Comparison of ENCODE assay signal across 31 cellular contexts in the genomic region with DNA sequence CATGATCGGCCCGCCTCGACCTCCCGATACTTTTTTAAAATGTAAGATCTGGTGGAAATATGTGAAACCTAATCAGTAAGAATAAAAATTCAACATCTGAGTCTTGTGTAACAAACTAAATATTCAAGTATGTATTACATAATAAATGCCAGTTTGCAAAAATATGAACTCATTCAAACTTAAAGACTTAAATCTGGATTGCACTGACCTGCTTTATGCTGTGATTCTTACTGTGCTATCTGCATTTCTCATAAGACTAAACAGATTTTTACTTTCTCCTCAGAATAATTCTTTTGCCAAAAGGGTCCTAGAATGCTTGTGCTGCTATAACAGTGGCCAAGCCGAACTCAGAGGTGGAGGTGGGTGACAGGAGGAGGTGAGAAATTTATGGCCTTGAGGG. TPM values are rescaled to one million over a fixed set of nuclear protein-coding genes. Genes with fewer than 3 reads are reported as not detected.
"Had no signal": no experiment of that assay in that cellular context is flagged by ENCODE, and none has a peak within 500 bp of the region (broad histone marks: within the 10 kb centered on the region; RNA-seq: fewer than 3 reads in every experiment).

No MANE protein-coding gene starts in this region.

- H3K36me3 ChIP-seq: stomach, suprapubic skin, thoracic aorta, thyroid gland, tibial artery, tibial nerve, transverse colon, upper lobe of left lung, upper lobe of right lung, uterus, vagina had no signal

- ATAC-seq: stimulated activated effector memory CD8-positive, alpha-beta T cell treated with anti-CD3 and anti-CD28 coated beads, Interleukin-12 subunit alpha, Interleukin-12 subunit beta, amount 100 ng/mL, for 72 hours; stimulated activated memory B cell treated with anti-CD40 and anti-IgM and Interleukin-4, amounts not matched to agents 10 μg/mL and 1 μg/mL and 100 μg/mL, for 72 hours; stimulated activated naive B cell treated with anti-CD40 and anti-IgM and Interleukin-4, amounts not matched to agents 10 μg/mL and 1 μg/mL and 100 μg/mL, for 72 hours; stimulated activated naive CD8-positive, alpha-beta T cell treated with anti-CD3 and anti-CD28 coated beads, Interleukin-15, amount 100 ng/mL, for 72 hours; stimulated activated naive CD8-positive, alpha-beta T cell treated with anti-CD3 and anti-CD28 coated beads, Interleukin-15, Interleukin-2, amounts not matched to agents 100 U/mL and 50 U/mL, for 24 hours; upper lobe of right lung had no signal

- FAIRE-seq: urothelium cell line had no signal

- H3K9me3 Mint-ChIP-seq: stimulated activated effector memory CD8-positive, alpha-beta T cell treated with anti-CD3 and anti-CD28 coated beads, Interleukin-12 subunit alpha, Interleukin-12 subunit beta, amount 100 ng/mL, for 72 hours; stimulated activated memory B cell treated with anti-CD40 and anti-IgM and Interleukin-4, amounts not matched to agents 10 μg/mL and 1 μg/mL and 100 μg/mL, for 72 hours; stimulated activated naive B cell treated with anti-CD40 and anti-IgM and Interleukin-4, amounts not matched to agents 10 μg/mL and 1 μg/mL and 100 μg/mL, for 72 hours; type B pancreatic cell had no signal

- H3K4me3 ChIP-seq: stomach, suprapubic skin, thoracic aorta, thyroid gland, tibial artery, tibial nerve, transverse colon, upper lobe of left lung, upper lobe of right lung, uterus, vagina had no signal

- H3K27me3 Mint-ChIP-seq: stimulated activated naive B cell treated with anti-CD40 and anti-IgM and Interleukin-4, amounts not matched to agents 10 μg/mL and 1 μg/mL and 100 μg/mL, for 72 hours; stimulated activated naive CD8-positive, alpha-beta T cell treated with anti-CD3 and anti-CD28 coated beads, Interleukin-15, Interleukin-2, amounts not matched to agents 100 ng/mL and 50 ng/mL, for 24 hours had no signal

- H3K36me3 Mint-ChIP-seq: stimulated activated memory B cell treated with anti-CD40 and anti-IgM and Interleukin-4, amounts not matched to agents 10 μg/mL and 1 μg/mL and 100 μg/mL, for 72 hours; stimulated activated naive B cell treated with anti-CD40 and anti-IgM and Interleukin-4, amounts not matched to agents 10 μg/mL and 1 μg/mL and 100 μg/mL, for 72 hours; type B pancreatic cell had no signal

- H3K27ac Mint-ChIP-seq: stimulated activated effector memory CD8-positive, alpha-beta T cell treated with anti-CD3 and anti-CD28 coated beads, Interleukin-12 subunit alpha, Interleukin-12 subunit beta, amount 100 ng/mL, for 72 hours; stimulated activated memory B cell treated with anti-CD40 and anti-IgM and Interleukin-4, amounts not matched to agents 10 μg/mL and 1 μg/mL and 100 μg/mL, for 72 hours; stimulated activated naive B cell treated with anti-CD40 and anti-IgM and Interleukin-4, amounts not matched to agents 10 μg/mL and 1 μg/mL and 100 μg/mL, for 72 hours; stimulated activated naive CD8-positive, alpha-beta T cell treated with anti-CD3 and anti-CD28 coated beads, Interleukin-15, amount 100 ng/mL, for 72 hours; stimulated activated naive CD8-positive, alpha-beta T cell treated with anti-CD3 and anti-CD28 coated beads, Interleukin-15, Interleukin-2, amounts not matched to agents 100 ng/mL and 50 ng/mL, for 24 hours; type B pancreatic cell had no signal

- H3K4me1 ChIP-seq: stomach, suprapubic skin, thyroid gland, tibial artery, tibial nerve, transverse colon, upper lobe of left lung, upper lobe of right lung, uterus, vagina had no signal

- H3K4me3 Mint-ChIP-seq: stimulated activated effector memory CD8-positive, alpha-beta T cell treated with anti-CD3 and anti-CD28 coated beads, Interleukin-12 subunit alpha, Interleukin-12 subunit beta, amount 100 ng/mL, for 72 hours; stimulated activated memory B cell treated with anti-CD40 and anti-IgM and Interleukin-4, amounts not matched to agents 10 μg/mL and 1 μg/mL and 100 μg/mL, for 72 hours; stimulated activated naive B cell treated with anti-CD40 and anti-IgM and Interleukin-4, amounts not matched to agents 10 μg/mL and 1 μg/mL and 100 μg/mL, for 72 hours; stimulated activated naive CD8-positive, alpha-beta T cell treated with anti-CD3 and anti-CD28 coated beads, Interleukin-15, amount 100 ng/mL, for 72 hours; stimulated activated naive CD8-positive, alpha-beta T cell treated with anti-CD3 and anti-CD28 coated beads, Interleukin-15, Interleukin-2, amounts not matched to agents 100 ng/mL and 50 ng/mL, for 24 hours; type B pancreatic cell had no signal

- H3K27me3 ChIP-seq: stomach, suprapubic skin, thyroid gland, tibial artery, tibial nerve, transverse colon, upper lobe of left lung, upper lobe of right lung, uterus, vagina had no signal

- H3K9me3 ChIP-seq: stomach, suprapubic skin, thoracic aorta, thyroid gland, tibial artery, tibial nerve, transverse colon, upper lobe of left lung, upper lobe of right lung, uterus, vagina had no signal

- H3K27ac ChIP-seq: stomach, suprapubic skin, thoracic aorta, thyroid gland, tibial artery, tibial nerve, transverse colon, upper lobe of left lung, upper lobe of right lung, uterus, vagina had no signal

- H3K4me1 Mint-ChIP-seq: stimulated activated memory B cell treated with anti-CD40 and anti-IgM and Interleukin-4, amounts not matched to agents 10 μg/mL and 1 μg/mL and 100 μg/mL, for 72 hours; stimulated activated naive B cell treated with anti-CD40 and anti-IgM and Interleukin-4, amounts not matched to agents 10 μg/mL and 1 μg/mL and 100 μg/mL, for 72 hours had no signal

- DNase-seq: stimulated activated CD4-positive, alpha-beta T cell treated with anti-CD3 and anti-CD28 coated beads, Interleukin-2, amount 100 ng/mL, for 48 hours; stimulated activated CD4-positive, alpha-beta T cell treated with anti-CD3 and anti-CD28 coated beads, Interleukin-4, amount 100 ng/mL, for 1 hour; stimulated activated CD4-positive, alpha-beta T cell treated with anti-CD3 and anti-CD28 coated beads, Interleukin-4, amount 100 ng/mL, for 24 hours; stimulated activated CD4-positive, alpha-beta T cell treated with anti-CD3 and anti-CD28 coated beads, Interleukin-4, amount 100 ng/mL, for 4 hours; stimulated activated CD8-positive, alpha-beta memory T cell treated with anti-CD3 and anti-CD28 coated beads, Interleukin-4, amount 100 ng/mL, for 48 hours; stimulated activated naive B cell treated with anti-CD40 and anti-IgM and Interleukin-4, amounts not matched to agents 10 μg/mL and 1 μg/mL and 100 μg/mL, for 72 hours; stimulated activated naive CD4-positive, alpha-beta T cell; stimulated activated naive CD4-positive, alpha-beta T cell treated with Interleukin-2 at 50 U/mL for 16 hours; stimulated activated naive CD8-positive, alpha-beta T cell treated with anti-CD3 and anti-CD28 coated beads, Interleukin-15, amount 100 ng/mL, for 72 hours; stimulated activated naive CD8-positive, alpha-beta T cell treated with anti-CD3 and anti-CD28 coated beads, Interleukin-15, Interleukin-2, amounts not matched to agents 100 U/mL and 50 U/mL, for 24 hours; stomach; substantia nigra; thyroid gland; tibial artery; transverse colon; trophoblast cell; upper lobe of left lung; upper lobe of right lung; uterus had no signal

RNA-seq across cellular contexts. Expression of gene IL23R, which starts 38.0 kb away (rescaled TPM):
- total RNA-seq: subcutaneous adipose tissue, suprapubic skin, temporal lobe, thoracic aorta, thyroid gland, tibial nerve, vagina had no signal
- polyA plus RNA-seq: stomach, urinary bladder had no signal
